In the genomic region with DNA sequence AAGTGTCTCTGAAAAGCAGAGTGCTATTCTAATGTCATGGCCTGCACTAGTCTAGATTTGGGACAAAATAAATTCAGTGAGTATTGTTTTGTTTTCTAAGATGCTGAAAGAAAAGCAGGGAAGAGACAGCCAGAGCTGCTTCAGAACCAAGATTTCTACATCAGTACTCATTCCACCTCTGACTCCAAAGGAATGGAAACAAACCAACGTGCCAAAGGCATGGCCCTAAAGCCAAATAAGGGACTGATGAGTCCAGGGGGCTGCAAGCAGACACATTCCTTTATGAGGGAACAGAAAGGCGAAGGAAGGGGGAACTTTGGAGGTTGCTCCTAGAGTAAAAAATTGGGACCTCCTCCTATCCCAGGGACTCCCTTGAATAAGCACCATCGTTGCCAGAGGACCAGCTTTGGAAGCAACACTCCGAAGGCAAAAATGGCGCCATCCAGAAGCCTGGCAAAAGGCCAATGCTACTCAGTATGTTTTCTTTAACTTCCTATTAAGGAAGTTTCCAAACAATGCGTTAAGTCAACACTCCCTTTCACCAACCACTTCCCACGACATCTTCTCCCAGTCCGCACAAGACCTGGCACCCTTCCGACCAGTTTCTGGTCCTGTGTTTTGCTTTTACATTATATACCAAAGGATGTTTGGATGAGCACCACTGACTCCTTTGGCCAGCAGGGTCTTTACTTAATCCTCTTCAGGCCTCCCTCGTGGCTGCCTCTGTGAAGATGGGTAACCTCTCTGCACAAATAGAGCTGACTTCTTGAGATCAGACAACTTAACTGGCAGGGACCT, we compare ENCODE assay signal across 9 cellular contexts. TPM values are rescaled to one million over a fixed set of nuclear protein-coding genes. Genes with fewer than 3 reads are reported as not detected.
DNase-seq lines count a peak whose midpoint lies in the region; ATAC-seq and TF ChIP-seq lines count a peak whose summit lies in the region.
"Had no signal": no experiment of that assay in that cellular context is flagged by ENCODE, and none has a peak within 500 bp of the region (broad histone marks: within the 10 kb centered on the region; RNA-seq: fewer than 3 reads in every experiment).

No MANE protein-coding gene starts in this region.

- H3K9me3 ChIP-seq in CD8-positive, alpha-beta T cell (ENCODE audit: low read length): no peaks in the 10 kb centered on the region
- H3K9me3 ChIP-seq in KOPT-K1 (ENCODE audit: insufficient read depth, low read length, poor library complexity, severe bottlenecking) (no peaks in the 10 kb centered on the region), osteoblast (ENCODE audit: low read depth, low read length) (no peaks in the 10 kb centered on the region)

- no peaks in the 10 kb centered on the region for H4K20me1 ChIP-seq in osteoblast (ENCODE audit: insufficient read depth, low read length)

- DNase-seq in CD8-positive, alpha-beta T cell: no peak
- DNase-seq in choroid plexus epithelial cell (ENCODE audit: low read depth) (peak; percentile 92), osteoblast (ENCODE audit: insufficient read length, low spot score, missing footprints) (no peak), NCI-H446 (lab: John Stamatoyannopoulos, UW) (no peak), OCI-M2 (lab: John Stamatoyannopoulos, UW; ENCODE audit: unreplicated experiment) (no peak)
- DNase-seq: head of caudate nucleus, NCI-H1694 had no signal

- no peak overlapping the region for H3K4me3 ChIP-seq in CD8-positive, alpha-beta T cell (ENCODE audit: low read depth, low read length)
- H3K4me3 ChIP-seq in choroid plexus epithelial cell (ENCODE audit: low read depth, low read length): no peak overlapping the region
- H3K4me3 ChIP-seq in osteoblast (ENCODE audit: insufficient read depth, low read length): no peak overlapping the region

- peaks cover 52% of the 10 kb centered on the region for H3K4me1 Mint-ChIP-seq in CD8-positive, alpha-beta T cell (ENCODE audit: low read depth)

- no peak overlapping the region for H3K27ac ChIP-seq in CD8-positive, alpha-beta T cell (ENCODE audit: low read depth, low read length)
- peak overlapping the region; percentile 99 for H3K27ac ChIP-seq in KOPT-K1 (ENCODE audit: low read depth, low read length, poor library complexity, severe bottlenecking)
- H3K27ac ChIP-seq in osteoblast (ENCODE audit: low read depth, low read length): peak overlapping the region; percentile 4

- H3K4me3 Mint-ChIP-seq in CD8-positive, alpha-beta T cell: peak overlapping the region; percentile 26

- no peak for TF ChIP-seq CTCF in CD8-positive, alpha-beta T cell (IDR thresholded peaks at IDR 0.05)
- TF ChIP-seq CTCF in choroid plexus epithelial cell (conservative IDR thresholded peaks at IDR 0.05; ENCODE audit: low read depth, low read length) (peak; percentile 15), osteoblast (IDR thresholded peaks at IDR 0.05; ENCODE audit: extremely low read depth, low read depth, low read length) (no peak)

- H3K4me2 ChIP-seq in osteoblast (ENCODE audit: insufficient read depth, low read length): peak overlapping the region; percentile 13

- CTCF ChIA-PET in CD8-positive, alpha-beta T cell (lab: Charles Lee): no interaction called here

- no peaks in the 10 kb centered on the region for H3K36me3 ChIP-seq in CD8-positive, alpha-beta T cell (ENCODE audit: insufficient read depth, low read length)
- H3K36me3 ChIP-seq in KOPT-K1 (ENCODE audit: insufficient read depth, low read length) (no peaks in the 10 kb centered on the region), osteoblast (ENCODE audit: insufficient read depth, low read length) (no peaks in the 10 kb centered on the region)

- H3K36me3 Mint-ChIP-seq in CD8-positive, alpha-beta T cell: no peaks in the 10 kb centered on the region

- peaks cover 72% of the 10 kb centered on the region for H3K79me2 ChIP-seq in osteoblast (ENCODE audit: insufficient read depth, low read length)

- no peaks in the 10 kb centered on the region for H3K4me1 ChIP-seq in CD8-positive, alpha-beta T cell (ENCODE audit: insufficient read depth, low read length)
- peaks cover 55% of the 10 kb centered on the region for H3K4me1 ChIP-seq in osteoblast (ENCODE audit: insufficient read depth, low read length)

- H3K27me3 ChIP-seq in CD8-positive, alpha-beta T cell (ENCODE audit: insufficient read depth, low read length): no peaks in the 10 kb centered on the region
- H3K27me3 ChIP-seq in osteoblast (ENCODE audit: insufficient read depth, low read length): no peaks in the 10 kb centered on the region

- intact Hi-C loops in CD8-positive, alpha-beta T cell (cut with DNase I, micrococcal nuclease): loop anchor here in 1 of 2 experiments (1.0 kb wide), 1 partner anchor 31 kb away; the partner anchor contains the start of gene ADAM19

- peak overlapping the region; percentile 73 for H3K27ac Mint-ChIP-seq in CD8-positive, alpha-beta T cell

- no peaks in the 10 kb centered on the region for H3K27me3 Mint-ChIP-seq in CD8-positive, alpha-beta T cell (ENCODE audit: low read depth)

- H2AFZ ChIP-seq in osteoblast (ENCODE audit: low read length): no peak overlapping the region

- ATAC-seq in CD8-positive, alpha-beta T cell: peak; percentile 8
- ATAC-seq in HG03280 (IDR thresholded peaks at IDR 0.05; ENCODE audit: unreplicated experiment): no peak

- H3K9me3 Mint-ChIP-seq in CD8-positive, alpha-beta T cell: no peaks in the 10 kb centered on the region

- POLR2A ChIA-PET in CD8-positive, alpha-beta T cell (lab: Charles Lee): interaction anchor here (0.6 to 1.0 kb wide), 2 partner anchors 31 to 186 kb away, joined by 3 read pairs; no protein-coding TSS in a partner anchor

RNA-seq across cellular contexts. Expression of gene ADAM19, which starts 31.6 kb away (rescaled TPM):
- total RNA-seq in CD8-positive, alpha-beta T cell: 1 to 10 TPM; 5.9 to 6.5 TPM
- 12.1 and 14.5 TPM in 2 replicates for total RNA-seq in osteoblast
